ENCODE assay signal across 20 cellular contexts in genomic region chr4:186039697-186040096, GRCh38. TPM values are rescaled to one million over a fixed set of nuclear protein-coding genes. Genes with fewer than 3 reads are reported as not detected.
DNase-seq lines count a peak whose midpoint lies in the region; ATAC-seq and TF ChIP-seq lines count a peak whose summit lies in the region.
"Had no signal": no experiment of that assay in that cellular context is flagged by ENCODE, and none has a peak within 500 bp of the region (broad histone marks: within the 10 kb centered on the region; RNA-seq: fewer than 3 reads in every experiment).

No MANE protein-coding gene starts in this region.

- no peaks in the 10 kb centered on the region for H3K4me1 ChIP-seq in HUES6 (ENCODE audit: control insufficient read depth, insufficient read depth, low read length)
- H3K4me1 ChIP-seq in hepatocyte (ENCODE audit: insufficient read depth), result no peaks in the 10 kb centered on the region
- peaks cover 23% of the 10 kb centered on the region for H3K4me1 ChIP-seq in stomach smooth muscle (ENCODE audit: control insufficient read depth, insufficient read depth, low read length)

- peaks cover 23% of the 10 kb centered on the region for H3K9me3 ChIP-seq in HUES6 (ENCODE audit: control insufficient read depth, insufficient read depth, low read depth, low read length)
- peaks cover 3% of the 10 kb centered on the region for H3K9me3 ChIP-seq in hepatocyte (ENCODE audit: low read depth)
- H3K9me3 ChIP-seq in stomach smooth muscle (ENCODE audit: control insufficient read depth in 2 of 2, low read length in 2 of 2), result no peaks in the 10 kb centered on the region

- WGBS in hepatocyte (ENCODE audit: low lambda C conversion rate, missing lambda C conversion rate), result 58% methylated on average over 16 of the region's 16 CpGs

- H2AFZ ChIP-seq in hepatocyte, result no peak overlapping the region

- peak overlapping the region; percentile 42 for H3K4me2 ChIP-seq in hepatocyte

- TF ChIP-seq CTCF in hepatocyte (IDR thresholded peaks at IDR 0.05; ENCODE audit: poor library complexity), result no peak

- no peaks in the 10 kb centered on the region for H3K79me2 ChIP-seq in hepatocyte

- H4K20me1 ChIP-seq in hepatocyte (ENCODE audit: insufficient read depth, poor library complexity, severe bottlenecking), result no peaks in the 10 kb centered on the region

- DNase-seq in NCI-H1417 (lab: John Stamatoyannopoulos, UW) (peak; percentile 49 to 66 (median 62)), NCI-H1417 treated with DMSO at 0.1 percent for 48 hours (lab: John Stamatoyannopoulos, UW) (no peak), hepatocyte (ENCODE audit: low spot score) (no peak), NCI-H524 treated with DMSO at 0.1 percent for 48 hours (lab: John Stamatoyannopoulos, UW) (no peak)
- no peak for DNase-seq in effector CD8-positive, alpha-beta T cell (lab: John Stamatoyannopoulos, UW)
- DNase-seq: CD4-positive, CD25-positive, alpha-beta regulatory T cell; dorsolateral prefrontal cortex; H7; IMR-90; natural killer cell; NCI-H187 treated with DMSO at 0.1 percent for 48 hours; NCI-H524; stimulated activated CD8-positive, alpha-beta memory T cell treated with anti-CD3 and anti-CD28 coated beads, Interleukin-4, amount 100 ng/mL, for 48 hours; substantia nigra; T-helper 9 cell had no signal

- H3K9me2 ChIP-seq in hepatocyte (replicated peaks; ENCODE audit: insufficient read depth), result no peaks in the 10 kb centered on the region

- H3K27ac ChIP-seq in HUES6 (ENCODE audit: low read depth, low read length), result no peak overlapping the region
- H3K27ac ChIP-seq in hepatocyte, result no peak overlapping the region
- peak overlapping the region; percentile 89 for H3K27ac ChIP-seq in stomach smooth muscle (ENCODE audit: low read length)
- H3K27ac ChIP-seq: dorsolateral prefrontal cortex, SK-N-MC had no signal

- no peak for ATAC-seq in GM21737 (IDR thresholded peaks at IDR 0.05; ENCODE audit: unreplicated experiment)
- ATAC-seq: natural killer cell had no signal

- H3K27me3 ChIP-seq in HUES6 (ENCODE audit: control insufficient read depth, insufficient read depth, low read length) (no peaks in the 10 kb centered on the region), hepatocyte (peaks cover 4% of the 10 kb centered on the region), stomach smooth muscle (ENCODE audit: control insufficient read depth in 1 of 2, insufficient read depth in 2 of 2, low read length in 2 of 2) (no peaks in the 10 kb centered on the region)
- H3K27me3 ChIP-seq: dorsolateral prefrontal cortex had no signal

- H3K4me3 ChIP-seq in HUES6 (ENCODE audit: low read depth, low read length) (no peak overlapping the region), hepatocyte (no peak overlapping the region), stomach smooth muscle (ENCODE audit: low read length in 2 of 2) (peak overlapping the region; percentile 66 to 70)
- H3K4me3 ChIP-seq: dorsolateral prefrontal cortex, SK-N-MC had no signal

- H3K9ac ChIP-seq in HUES6 (ENCODE audit: low read length) (peak overlapping the region; percentile 1), stomach smooth muscle (ENCODE audit: low read length in 2 of 2) (peak overlapping the region; percentile 52 to 58)

- H3K36me3 ChIP-seq in HUES6 (ENCODE audit: control insufficient read depth, insufficient read depth, low read length), result 0 out of 2 replicates have a peak, but pooled peaks cover under 1% of the 10 kb centered on the region
- no peaks in the 10 kb centered on the region for H3K36me3 ChIP-seq in hepatocyte (replicated peaks; ENCODE audit: insufficient read depth, low read depth)
- H3K36me3 ChIP-seq in stomach smooth muscle (ENCODE audit: control insufficient read depth in 2 of 2, insufficient read depth in 2 of 2, low read length in 2 of 2), result no peaks in the 10 kb centered on the region

RNA-seq across cellular contexts. Expression of gene TLR3, which starts 29.3 kb away (rescaled TPM):
- 1.8 and 7.3 TPM in 2 replicates for total RNA-seq in hepatocyte
- 1.6 and 4.6 TPM in 2 replicates for polyA plus RNA-seq in hepatocyte
- total RNA-seq: progenitor cell of endocrine pancreas had no signal

Comparison
In these comparisons a context has a peak if more than half of its experiments do, and no peak if none do; other contexts are left out.
1. DNase-seq: peak in NCI-H1417 (3 of 3); none in NCI-H1417 treated with DMSO at 0.1 percent for 48 hours (single experiment), hepatocyte (single experiment), effector CD8-positive, alpha-beta T cell (single experiment) and NCI-H524 treated with DMSO at 0.1 percent for 48 hours (single experiment).
2. H3K4me3 ChIP-seq: peak in stomach smooth muscle (2 of 2); none in HUES6 (single experiment) and hepatocyte (single experiment).